ENCODE assay signal across 19 cellular contexts in genomic region chr15:89905846-89906378, GRCh38. TPM values are rescaled to one million over a fixed set of nuclear protein-coding genes. Genes with fewer than 3 reads are reported as not detected.
DNase-seq lines count a peak whose midpoint lies in the region; ATAC-seq and TF ChIP-seq lines count a peak whose summit lies in the region.
"Had no signal": no experiment of that assay in that cellular context is flagged by ENCODE, and none has a peak within 500 bp of the region (broad histone marks: within the 10 kb centered on the region; RNA-seq: fewer than 3 reads in every experiment).

No MANE protein-coding gene starts in this region.

- no peak for TF ChIP-seq CTCF in endothelial cell (IDR thresholded peaks at IDR 0.05; ENCODE audit: unreplicated experiment)
- TF ChIP-seq CTCF in osteoblast (IDR thresholded peaks at IDR 0.05; ENCODE audit: extremely low read depth, low read depth, low read length): no peak

- H3K4me1 Mint-ChIP-seq in stimulated activated naive CD8-positive, alpha-beta T cell treated with anti-CD3 and anti-CD28 coated beads, Interleukin-15, amount 100 ng/mL, for 72 hours: peaks cover 9% of the 10 kb centered on the region
- H3K4me1 Mint-ChIP-seq in endothelial cell (ENCODE audit: unreplicated experiment): peaks cover 5% of the 10 kb centered on the region
- H3K4me1 Mint-ChIP-seq in activated naive CD4-positive, alpha-beta T cell treated with anti-CD3 and anti-CD28 coated beads, Interleukin-2, amount 10 ng/mL, durations not matched to agents 7 days and 5 days: no peaks in the 10 kb centered on the region
- H3K4me1 Mint-ChIP-seq: CD4-positive, CD25-positive, alpha-beta regulatory T cell had no signal

- H2AFZ ChIP-seq in osteoblast (ENCODE audit: low read length): no peak overlapping the region

- no peaks in the 10 kb centered on the region for H3K9me3 Mint-ChIP-seq in stimulated activated naive CD8-positive, alpha-beta T cell treated with anti-CD3 and anti-CD28 coated beads, Interleukin-15, amount 100 ng/mL, for 72 hours
- H3K9me3 Mint-ChIP-seq in endothelial cell (ENCODE audit: unreplicated experiment): no peaks in the 10 kb centered on the region
- H3K9me3 Mint-ChIP-seq in activated naive CD4-positive, alpha-beta T cell treated with anti-CD3 and anti-CD28 coated beads, Interleukin-2, amount 10 ng/mL, durations not matched to agents 7 days and 5 days: no peaks in the 10 kb centered on the region

- peaks cover 18% of the 10 kb centered on the region for H3K36me3 ChIP-seq in osteoblast (ENCODE audit: insufficient read depth, low read length)
- H3K36me3 ChIP-seq: BLaER1 had no signal

- H3K4me3 Mint-ChIP-seq in stimulated activated naive CD8-positive, alpha-beta T cell treated with anti-CD3 and anti-CD28 coated beads, Interleukin-15, amount 100 ng/mL, for 72 hours: no peak overlapping the region
- peak overlapping the region; percentile 28 for H3K4me3 Mint-ChIP-seq in endothelial cell (ENCODE audit: unreplicated experiment)
- H3K4me3 Mint-ChIP-seq in activated naive CD4-positive, alpha-beta T cell treated with anti-CD3 and anti-CD28 coated beads, Interleukin-2, amount 10 ng/mL, durations not matched to agents 7 days and 5 days: no peak overlapping the region
- H3K4me3 Mint-ChIP-seq: CD4-positive, CD25-positive, alpha-beta regulatory T cell had no signal

- peak overlapping the region; percentile 45 to 66 for H3K27ac Mint-ChIP-seq in stimulated activated naive CD8-positive, alpha-beta T cell treated with anti-CD3 and anti-CD28 coated beads, Interleukin-15, amount 100 ng/mL, for 72 hours
- H3K27ac Mint-ChIP-seq in endothelial cell (ENCODE audit: unreplicated experiment): no peak overlapping the region
- no peak overlapping the region for H3K27ac Mint-ChIP-seq in activated naive CD4-positive, alpha-beta T cell treated with anti-CD3 and anti-CD28 coated beads, Interleukin-2, amount 10 ng/mL, durations not matched to agents 7 days and 5 days

- no peaks in the 10 kb centered on the region for H4K20me1 ChIP-seq in osteoblast (ENCODE audit: insufficient read depth, low read length)
- H4K20me1 ChIP-seq: BLaER1 had no signal

- ATAC-seq in stimulated activated naive CD8-positive, alpha-beta T cell treated with anti-CD3 and anti-CD28 coated beads, Interleukin-15, amount 100 ng/mL, for 72 hours: no peak
- ATAC-seq in stimulated activated naive CD8-positive, alpha-beta T cell treated with anti-CD3 and anti-CD28 coated beads, Interleukin-15, Interleukin-2, amounts not matched to agents 100 U/mL and 50 U/mL, for 24 hours: no peak

- H3K79me2 ChIP-seq in osteoblast (ENCODE audit: insufficient read depth, low read length): no peaks in the 10 kb centered on the region

- H3K27me3 Mint-ChIP-seq in stimulated activated naive CD8-positive, alpha-beta T cell treated with anti-CD3 and anti-CD28 coated beads, Interleukin-15, amount 100 ng/mL, for 72 hours: peaks cover 37% of the 10 kb centered on the region
- peaks cover 2% of the 10 kb centered on the region for H3K27me3 Mint-ChIP-seq in endothelial cell (ENCODE audit: unreplicated experiment)
- peaks cover 50% of the 10 kb centered on the region for H3K27me3 Mint-ChIP-seq in activated naive CD4-positive, alpha-beta T cell treated with anti-CD3 and anti-CD28 coated beads, Interleukin-2, amount 10 ng/mL, durations not matched to agents 7 days and 5 days

- H3K27me3 ChIP-seq in osteoblast (ENCODE audit: insufficient read depth, low read length): no peaks in the 10 kb centered on the region

- no peak overlapping the region for H3K4me2 ChIP-seq in osteoblast (ENCODE audit: insufficient read depth, low read length)
- H3K4me2 ChIP-seq: BLaER1 had no signal

- H3K9me3 ChIP-seq in osteoblast (ENCODE audit: low read depth, low read length): no peaks in the 10 kb centered on the region
- H3K9me3 ChIP-seq: BLaER1 had no signal

- no peak for DNase-seq in stimulated activated naive CD8-positive, alpha-beta T cell treated with anti-CD3 and anti-CD28 coated beads, Interleukin-15, amount 100 ng/mL, for 72 hours
- DNase-seq in stimulated activated naive CD8-positive, alpha-beta T cell treated with anti-CD3 and anti-CD28 coated beads, Interleukin-15, Interleukin-2, amounts not matched to agents 100 U/mL and 50 U/mL, for 24 hours: no peak
- DNase-seq in endothelial cell (ENCODE audit: low spot score) (no peak), osteoblast (ENCODE audit: insufficient read length, low spot score, missing footprints) (peak; percentile 58), HUDEP-2 (lab: John Stamatoyannopoulos, UW; ENCODE audit: unreplicated experiment in 76 of 76) (no peak), SW480 (ENCODE audit: low spot score) (no peak)
- no peak for DNase-seq in activated naive CD4-positive, alpha-beta T cell treated with anti-CD3 and anti-CD28 coated beads, Interleukin-2, amount 10 ng/mL, durations not matched to agents 7 days and 5 days
- DNase-seq: CD4-positive, CD25-positive, alpha-beta regulatory T cell; DMS153; DND-41; H7; KBM-7; NCI-H1105 treated with DMSO at 0.1 percent for 48 hours; NCI-H1694; NCI-H2029 treated with DMSO at 0.1 percent for 48 hours; NCI-H526 treated with DMSO at 0.1 percent for 48 hours; RPMI8226; SHP77 had no signal

- CTCF ChIA-PET in activated naive CD4-positive, alpha-beta T cell treated with anti-CD3 and anti-CD28 coated beads, Interleukin-2, amount 10 ng/mL, durations not matched to agents 7 days and 5 days (lab: Charles Lee): no interaction called here

- no peak overlapping the region for H3K27ac ChIP-seq in osteoblast (ENCODE audit: low read depth, low read length)
- H3K27ac ChIP-seq: BLaER1 had no signal

- H3K4me3 ChIP-seq in osteoblast (ENCODE audit: insufficient read depth, low read length): no peak overlapping the region
- H3K4me3 ChIP-seq: BLaER1 had no signal

- H3K4me1 ChIP-seq in osteoblast (ENCODE audit: insufficient read depth, low read length): no peaks in the 10 kb centered on the region
- H3K4me1 ChIP-seq: BLaER1 had no signal

- H3K36me3 Mint-ChIP-seq in endothelial cell (ENCODE audit: low read depth, unreplicated experiment): peaks cover 22% of the 10 kb centered on the region
- H3K36me3 Mint-ChIP-seq in activated naive CD4-positive, alpha-beta T cell treated with anti-CD3 and anti-CD28 coated beads, Interleukin-2, amount 10 ng/mL, durations not matched to agents 7 days and 5 days: no peaks in the 10 kb centered on the region
- H3K36me3 Mint-ChIP-seq: CD4-positive, CD25-positive, alpha-beta regulatory T cell had no signal

RNA-seq across cellular contexts. Expression of gene ARPIN, which starts 6.8 kb away (rescaled TPM):
- 13.3 TPM for total RNA-seq in endothelial cell (ENCODE audit: unreplicated experiment)
- total RNA-seq in osteoblast: 14.1 and 17.7 TPM in 2 replicates
- total RNA-seq: CD4-positive, CD25-positive, alpha-beta regulatory T cell had no signal

RNA-seq across cellular contexts. Expression of gene AP3S2, which starts 12.1 kb away (rescaled TPM):
- total RNA-seq in endothelial cell (ENCODE audit: unreplicated experiment): 23.2 TPM
- total RNA-seq in osteoblast: 54.8 and 63.7 TPM in 2 replicates

Comparison
In these comparisons a context has a peak if more than half of its experiments do, and no peak if none do; other contexts are left out.
1. H3K27ac Mint-ChIP-seq: peak in stimulated activated naive CD8-positive, alpha-beta T cell treated with anti-CD3 and anti-CD28 coated beads, Interleukin-15, amount 100 ng/mL, for 72 hours (2 of 2); none in endothelial cell (single experiment) and activated naive CD4-positive, alpha-beta T cell treated with anti-CD3 and anti-CD28 coated beads, Interleukin-2, amount 10 ng/mL, durations not matched to agents 7 days and 5 days (single experiment).